ENCODE assay signal across 9 cellular contexts in the genomic region with DNA sequence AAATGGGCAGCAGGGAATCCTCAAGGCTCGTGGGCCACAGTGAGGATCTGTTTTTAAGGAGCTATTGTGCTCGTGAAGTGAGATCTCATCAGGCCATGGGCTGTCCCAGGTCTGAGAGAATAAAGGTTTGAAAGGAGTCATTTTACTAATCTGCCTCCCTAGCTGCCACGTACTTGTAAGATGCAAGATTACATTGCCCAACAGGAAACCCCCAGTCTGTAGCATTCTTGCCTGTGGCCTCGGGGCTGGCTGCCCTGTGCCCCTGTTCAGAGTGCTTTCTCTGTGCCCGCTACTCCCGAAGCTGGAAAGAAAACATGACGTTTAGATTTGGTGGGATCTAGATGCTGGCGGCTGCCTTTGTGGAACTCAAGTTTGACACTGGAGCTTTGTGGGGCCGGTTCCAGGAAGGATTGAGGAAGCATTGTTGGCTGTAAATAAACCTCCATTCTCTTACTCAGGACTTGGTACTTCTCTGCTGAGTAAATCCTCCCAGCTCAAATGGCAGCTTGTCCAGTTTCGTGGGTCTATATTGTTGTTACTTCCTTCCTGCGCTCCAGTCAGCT. TPM values are rescaled to one million over a fixed set of nuclear protein-coding genes. Genes with fewer than 3 reads are reported as not detected.
DNase-seq lines count a peak whose midpoint lies in the region.
"Had no signal": no experiment of that assay in that cellular context is flagged by ENCODE, and none has a peak within 500 bp of the region (broad histone marks: within the 10 kb centered on the region; RNA-seq: fewer than 3 reads in every experiment).

No MANE protein-coding gene starts in this region.

- DNase-seq in activated CD4-positive, alpha-beta T cell treated with anti-CD3 and anti-CD28 coated beads for 48 hours = peak; percentile 13
- no peak for DNase-seq in activated CD4-positive, alpha-beta T cell treated with anti-CD3 and anti-CD28 coated beads for 1 hour
- no peak for DNase-seq in activated T-helper 1 cell treated with anti-CD3 and anti-CD28 coated beads, Interleukin-12 subunit alpha, Interleukin-12 subunit beta, Interleukin-2, Interleukin-4 antibody, amounts not matched to agents 30 ng/mL and 10 ng/mL and 1 ng/mL, durations not matched to agents 14 hours and 24 hours and 36 hours (ENCODE audit: low spot score)
- DNase-seq in immature natural killer cell = peak; percentile 7 to 25 (median 8)
- DNase-seq in substantia nigra (lab: John Stamatoyannopoulos, UW) = peak in 5 of 49 donors; percentile 22 to 39 (median 38)
- DNase-seq in NCI-H1930 (lab: John Stamatoyannopoulos, UW) = no peak
- no peak for DNase-seq in NCI-H524 treated with DMSO at 0.1 percent for 48 hours (lab: John Stamatoyannopoulos, UW)
- no peak for DNase-seq in NCI-H2227 treated with DMSO at 0.1 percent for 48 hours (lab: John Stamatoyannopoulos, UW)

- peaks cover 62% of the 10 kb centered on the region for H3K4me1 Mint-ChIP-seq in activated T-helper 1 cell treated with anti-CD3 and anti-CD28 coated beads, Interleukin-12 subunit alpha, Interleukin-12 subunit beta, Interleukin-2, Interleukin-4 antibody, amounts not matched to agents 30 ng/mL and 10 ng/mL and 1 ng/mL, durations not matched to agents 14 hours and 24 hours and 36 hours (ENCODE audit: low read depth)
- peaks cover 57 to 94% of the 10 kb centered on the region in 2 donors for H3K4me1 Mint-ChIP-seq in immature natural killer cell

- no peaks in the 10 kb centered on the region for H3K27me3 Mint-ChIP-seq in activated T-helper 1 cell treated with anti-CD3 and anti-CD28 coated beads, Interleukin-12 subunit alpha, Interleukin-12 subunit beta, Interleukin-2, Interleukin-4 antibody, amounts not matched to agents 30 ng/mL and 10 ng/mL and 1 ng/mL, durations not matched to agents 14 hours and 24 hours and 36 hours (ENCODE audit: insufficient read depth)
- H3K27me3 Mint-ChIP-seq in immature natural killer cell (ENCODE audit: low read depth in 3 of 3) = peaks cover 0 to 3% (median 2%) of the 10 kb centered on the region in 3 donors

- intact Hi-C loops in activated T-helper 1 cell treated with anti-CD3 and anti-CD28 coated beads, Interleukin-12 subunit alpha, Interleukin-12 subunit beta, Interleukin-2, Interleukin-4 antibody, amounts not matched to agents 30 ng/mL and 10 ng/mL and 1 ng/mL, durations not matched to agents 14 hours and 24 hours and 36 hours (cut with micrococcal nuclease) = no loop called here

- H3K27ac ChIP-seq in substantia nigra (ENCODE audit: low read depth, low read length, poor library complexity, severe bottlenecking) = peak overlapping the region; percentile 82

- peak overlapping the region; percentile 53 for H3K4me3 Mint-ChIP-seq in activated T-helper 1 cell treated with anti-CD3 and anti-CD28 coated beads, Interleukin-12 subunit alpha, Interleukin-12 subunit beta, Interleukin-2, Interleukin-4 antibody, amounts not matched to agents 30 ng/mL and 10 ng/mL and 1 ng/mL, durations not matched to agents 14 hours and 24 hours and 36 hours
- H3K4me3 Mint-ChIP-seq in immature natural killer cell = peak overlapping the region in 3 of 5 donors; percentile 15 to 57 (median 39)

- H3K36me3 Mint-ChIP-seq in activated T-helper 1 cell treated with anti-CD3 and anti-CD28 coated beads, Interleukin-12 subunit alpha, Interleukin-12 subunit beta, Interleukin-2, Interleukin-4 antibody, amounts not matched to agents 30 ng/mL and 10 ng/mL and 1 ng/mL, durations not matched to agents 14 hours and 24 hours and 36 hours (ENCODE audit: low read depth) = peaks cover 18% of the 10 kb centered on the region
- H3K36me3 Mint-ChIP-seq in immature natural killer cell = peaks cover 0 to 6% (median 3%) of the 10 kb centered on the region in 3 donors

- H3K27ac Mint-ChIP-seq in activated T-helper 1 cell treated with anti-CD3 and anti-CD28 coated beads, Interleukin-12 subunit alpha, Interleukin-12 subunit beta, Interleukin-2, Interleukin-4 antibody, amounts not matched to agents 30 ng/mL and 10 ng/mL and 1 ng/mL, durations not matched to agents 14 hours and 24 hours and 36 hours = peak overlapping the region; percentile 93
- peak overlapping the region; percentile 36 to 88 (median 82) for H3K27ac Mint-ChIP-seq in immature natural killer cell

- H3K9me3 Mint-ChIP-seq in activated T-helper 1 cell treated with anti-CD3 and anti-CD28 coated beads, Interleukin-12 subunit alpha, Interleukin-12 subunit beta, Interleukin-2, Interleukin-4 antibody, amounts not matched to agents 30 ng/mL and 10 ng/mL and 1 ng/mL, durations not matched to agents 14 hours and 24 hours and 36 hours = no peaks in the 10 kb centered on the region
- no peaks in the 10 kb centered on the region for H3K9me3 Mint-ChIP-seq in immature natural killer cell

RNA-seq across cellular contexts. Expression of a gene that starts 21.2 kb away (rescaled TPM):
- 113 and 117 TPM in 2 replicates for total RNA-seq in activated T-helper 1 cell treated with anti-CD3 and anti-CD28 coated beads, Interleukin-12 subunit alpha, Interleukin-12 subunit beta, Interleukin-2, Interleukin-4 antibody, amounts not matched to agents 30 ng/mL and 10 ng/mL and 1 ng/mL, durations not matched to agents 14 hours and 24 hours and 36 hours
- 10 to 100 TPM; 71.5 to 94.2 (median 80.1) TPM for polyA plus RNA-seq in immature natural killer cell

RNA-seq across cellular contexts. Expression of a gene that starts 21.3 kb away (rescaled TPM):
- 29.9 and 34.1 TPM in 2 replicates for total RNA-seq in activated T-helper 1 cell treated with anti-CD3 and anti-CD28 coated beads, Interleukin-12 subunit alpha, Interleukin-12 subunit beta, Interleukin-2, Interleukin-4 antibody, amounts not matched to agents 30 ng/mL and 10 ng/mL and 1 ng/mL, durations not matched to agents 14 hours and 24 hours and 36 hours
- 10 to 100 TPM in 2 of 3 donors, 1 to 10 TPM in 1; 7.0 to 18.1 (median 15.5) TPM for polyA plus RNA-seq in immature natural killer cell

RNA-seq across cellular contexts. Expression of a gene that starts 33.0 kb away (rescaled TPM):
- total RNA-seq in activated T-helper 1 cell treated with anti-CD3 and anti-CD28 coated beads, Interleukin-12 subunit alpha, Interleukin-12 subunit beta, Interleukin-2, Interleukin-4 antibody, amounts not matched to agents 30 ng/mL and 10 ng/mL and 1 ng/mL, durations not matched to agents 14 hours and 24 hours and 36 hours = 1.4 and 2.7 TPM in 2 replicates
- under 1 TPM in 1 of 3 donors, not detected in 2; 0.24 TPM for polyA plus RNA-seq in immature natural killer cell

RNA-seq across cellular contexts. Expression of a gene that starts 55.1 kb away (rescaled TPM):
- 0.05 TPM in 1 of 2 replicates, not detected in the other for total RNA-seq in activated T-helper 1 cell treated with anti-CD3 and anti-CD28 coated beads, Interleukin-12 subunit alpha, Interleukin-12 subunit beta, Interleukin-2, Interleukin-4 antibody, amounts not matched to agents 30 ng/mL and 10 ng/mL and 1 ng/mL, durations not matched to agents 14 hours and 24 hours and 36 hours
- polyA plus RNA-seq in immature natural killer cell = 1 to 10 TPM in 1 of 3 donors, not detected in 2; 1.1 TPM
- polyA plus RNA-seq: AG04450 had no signal

Comparison
In these comparisons a context has a peak if more than half of its experiments do, and no peak if none do; other contexts are left out.
1. DNase-seq: peak in activated CD4-positive, alpha-beta T cell treated with anti-CD3 and anti-CD28 coated beads for 48 hours (single experiment) and immature natural killer cell (3 of 3); none in activated CD4-positive, alpha-beta T cell treated with anti-CD3 and anti-CD28 coated beads for 1 hour (single experiment), activated T-helper 1 cell treated with anti-CD3 and anti-CD28 coated beads, Interleukin-12 subunit alpha, Interleukin-12 subunit beta, Interleukin-2, Interleukin-4 antibody, amounts not matched to agents 30 ng/mL and 10 ng/mL and 1 ng/mL, durations not matched to agents 14 hours and 24 hours and 36 hours (single experiment), NCI-H1930 (0 of 2), NCI-H524 treated with DMSO at 0.1 percent for 48 hours (single experiment) and NCI-H2227 treated with DMSO at 0.1 percent for 48 hours (single experiment).